Comparison of ENCODE assay signal across 1 cellular context in the genomic region with DNA sequence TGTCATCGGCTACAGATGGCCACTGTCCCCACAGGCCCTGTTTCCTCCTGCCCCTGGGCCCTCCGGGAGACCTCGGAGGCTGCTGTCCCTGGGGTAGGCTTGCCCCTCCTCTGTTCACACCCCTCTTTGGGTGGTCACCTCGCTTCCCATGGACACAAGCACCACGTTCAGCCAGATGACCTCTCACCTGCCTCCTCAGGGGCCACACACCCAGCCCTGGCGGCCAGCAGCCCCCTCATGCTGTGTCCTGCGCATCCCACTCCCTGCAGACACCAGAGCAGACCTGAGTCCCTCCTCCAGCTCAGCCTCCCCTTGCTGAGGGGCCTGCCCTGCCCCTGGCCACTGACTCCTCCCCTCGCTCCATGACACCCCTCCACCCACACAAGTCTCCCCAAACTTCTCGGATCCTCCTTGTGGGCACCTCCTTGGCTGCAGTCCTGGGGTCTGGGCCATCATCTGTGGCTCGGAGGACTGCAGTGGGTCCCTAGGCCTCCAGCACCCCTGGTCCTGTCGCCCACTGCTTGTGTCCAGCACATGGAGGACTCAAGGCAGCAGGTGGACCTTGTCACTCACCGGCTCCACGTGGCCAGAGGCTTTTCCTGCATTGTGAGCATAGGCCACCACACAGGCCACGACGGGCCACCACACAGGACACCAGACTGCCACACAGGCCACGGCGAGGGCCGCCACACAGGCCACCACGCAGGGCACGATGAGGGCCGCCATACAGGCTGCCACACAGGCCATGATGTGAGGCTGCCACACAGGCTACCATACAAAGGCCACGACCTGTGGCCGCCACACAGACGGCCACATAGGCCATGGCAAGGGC.
TF ChIP-seq lines count a peak whose summit lies in the region.

No MANE protein-coding gene starts in this region.

TF ChIP-seq in K562, 482 proteins besides CTCF, POLR2A, EP300 and RAD21 (continued from another document):
- TF ChIP-seq, protein P1, sequence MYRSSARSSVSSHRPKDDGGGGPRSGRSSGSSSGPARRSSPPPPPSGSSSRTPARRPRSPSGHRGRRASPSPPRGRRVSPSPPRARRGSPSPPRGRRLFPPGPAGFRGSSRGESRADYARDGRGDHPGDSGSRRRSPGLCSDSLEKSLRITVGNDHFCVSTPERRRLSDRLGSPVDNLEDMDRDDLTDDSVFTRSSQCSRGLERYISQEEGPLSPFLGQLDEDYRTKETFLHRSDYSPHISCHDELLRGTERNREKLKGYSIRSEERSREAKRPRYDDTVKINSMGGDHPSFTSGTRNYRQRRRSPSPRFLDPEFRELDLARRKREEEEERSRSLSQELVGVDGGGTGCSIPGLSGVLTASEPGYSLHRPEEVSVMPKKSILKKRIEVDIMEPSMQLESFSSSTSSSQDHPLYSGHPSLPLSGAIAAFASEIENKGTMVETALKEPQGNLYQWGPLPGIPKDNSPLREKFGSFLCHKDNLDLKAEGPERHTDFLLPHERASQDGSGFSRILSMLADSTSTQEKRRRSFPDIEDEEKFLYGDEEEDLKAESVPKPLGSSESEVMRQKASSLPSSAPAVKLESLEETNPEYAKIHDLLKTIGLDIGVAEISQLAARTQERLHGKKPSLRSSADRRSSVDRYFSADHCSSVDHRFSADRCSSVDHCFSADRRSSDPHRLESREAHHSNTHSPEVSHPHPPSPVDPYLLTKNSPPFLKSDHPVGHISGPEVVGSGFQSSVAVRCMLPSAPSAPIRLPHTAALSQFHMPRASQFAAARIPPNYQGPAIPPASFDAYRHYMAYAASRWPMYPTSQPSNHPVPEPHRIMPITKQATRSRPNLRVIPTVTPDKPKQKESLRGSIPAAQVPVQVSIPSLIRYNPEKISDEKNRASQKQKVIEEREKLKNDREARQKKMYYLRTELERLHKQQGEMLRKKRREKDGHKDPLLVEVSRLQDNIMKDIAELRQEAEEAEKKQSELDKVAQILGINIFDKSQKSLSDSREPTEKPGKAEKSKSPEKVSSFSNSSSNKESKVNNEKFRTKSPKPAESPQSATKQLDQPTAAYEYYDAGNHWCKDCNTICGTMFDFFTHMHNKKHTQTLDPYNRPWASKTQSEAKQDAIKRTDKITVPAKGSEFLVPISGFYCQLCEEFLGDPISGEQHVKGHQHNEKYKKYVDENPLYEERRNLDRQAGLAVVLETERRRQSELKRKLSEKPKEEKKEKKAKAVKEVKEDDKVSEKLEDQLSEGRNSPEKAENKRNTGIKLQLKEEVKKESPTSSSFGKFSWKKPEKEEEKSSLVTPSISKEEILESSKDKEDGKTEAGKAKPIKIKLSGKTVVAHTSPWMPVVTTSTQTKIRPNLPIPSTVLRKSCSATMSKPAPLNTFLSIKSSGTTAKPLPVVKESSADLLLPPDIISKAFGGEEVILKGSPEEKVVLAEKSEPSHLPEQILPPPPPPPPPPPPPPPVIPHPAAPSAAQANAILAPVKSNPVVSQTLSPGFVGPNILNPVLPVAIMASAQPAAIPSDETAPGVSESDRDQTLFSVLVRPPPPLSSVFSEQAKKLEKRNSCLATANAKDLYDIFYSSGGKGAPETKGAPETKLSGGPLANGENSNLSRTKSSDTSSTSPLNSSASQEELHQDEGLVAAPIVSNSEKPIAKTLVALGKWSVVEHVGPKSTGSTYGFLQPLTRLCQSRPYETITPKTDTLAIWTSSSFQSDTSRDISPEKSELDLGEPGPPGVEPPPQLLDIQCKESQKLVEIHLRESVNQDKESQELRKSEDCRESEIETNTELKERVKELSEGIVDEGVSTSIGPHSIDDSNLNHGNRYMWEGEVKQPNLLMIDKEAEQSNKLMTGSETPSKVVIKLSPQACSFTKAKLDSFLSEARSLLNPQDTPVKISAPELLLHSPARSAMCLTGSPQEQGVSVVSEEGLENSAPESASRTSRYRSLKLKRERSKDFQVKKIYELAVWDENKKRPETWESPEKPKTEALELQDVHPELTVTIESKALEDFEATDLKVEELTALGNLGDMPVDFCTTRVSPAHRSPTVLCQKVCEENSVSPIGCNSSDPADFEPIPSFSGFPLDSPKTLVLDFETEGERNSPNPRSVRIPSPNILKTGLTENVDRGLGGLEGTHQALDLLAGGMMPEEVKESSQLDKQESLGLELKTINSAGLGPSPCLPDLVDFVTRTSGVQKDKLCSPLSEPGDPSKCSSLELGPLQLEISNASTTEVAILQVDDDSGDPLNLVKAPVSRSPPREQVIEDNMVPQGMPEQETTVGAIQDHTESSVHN (IDR thresholded peaks at IDR 0.05; ENCODE audit: borderline replicate concordance in 1 of 2, low read depth in 1 of 2) = no peak
- TF ChIP-seq HIVEP1 (CRISPR knock-in tag; IDR thresholded peaks at IDR 0.05) = no peak
- TF ChIP-seq ZNF778 (CRISPR knock-in tag; IDR thresholded peaks at IDR 0.05) = no peak
- TF ChIP-seq, protein P2, sequence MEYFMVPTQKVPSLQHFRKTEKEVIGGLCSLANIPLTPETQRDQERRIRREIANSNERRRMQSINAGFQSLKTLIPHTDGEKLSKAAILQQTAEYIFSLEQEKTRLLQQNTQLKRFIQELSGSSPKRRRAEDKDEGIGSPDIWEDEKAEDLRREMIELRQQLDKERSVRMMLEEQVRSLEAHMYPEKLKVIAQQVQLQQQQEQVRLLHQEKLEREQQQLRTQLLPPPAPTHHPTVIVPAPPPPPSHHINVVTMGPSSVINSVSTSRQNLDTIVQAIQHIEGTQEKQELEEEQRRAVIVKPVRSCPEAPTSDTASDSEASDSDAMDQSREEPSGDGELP (CRISPR knock-in tag; IDR thresholded peaks at IDR 0.05; ENCODE audit: borderline replicate concordance) = 0 out of 2 replicates have a peak, but pooled peaks have one; percentile 21
- TF ChIP-seq, protein P3, sequence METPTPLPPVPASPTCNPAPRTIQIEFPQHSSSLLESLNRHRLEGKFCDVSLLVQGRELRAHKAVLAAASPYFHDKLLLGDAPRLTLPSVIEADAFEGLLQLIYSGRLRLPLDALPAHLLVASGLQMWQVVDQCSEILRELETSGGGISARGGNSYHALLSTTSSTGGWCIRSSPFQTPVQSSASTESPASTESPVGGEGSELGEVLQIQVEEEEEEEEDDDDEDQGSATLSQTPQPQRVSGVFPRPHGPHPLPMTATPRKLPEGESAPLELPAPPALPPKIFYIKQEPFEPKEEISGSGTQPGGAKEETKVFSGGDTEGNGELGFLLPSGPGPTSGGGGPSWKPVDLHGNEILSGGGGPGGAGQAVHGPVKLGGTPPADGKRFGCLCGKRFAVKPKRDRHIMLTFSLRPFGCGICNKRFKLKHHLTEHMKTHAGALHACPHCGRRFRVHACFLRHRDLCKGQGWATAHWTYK (CRISPR knock-in tag; IDR thresholded peaks at IDR 0.05) = peak; percentile 98
